Comparison of ENCODE assay signal across 1 cellular context in genomic region chr15:80989110-80989517, GRCh38.
TF ChIP-seq lines count a peak whose summit lies in the region.

No MANE protein-coding gene starts in this region.

TF ChIP-seq in K562, 482 proteins besides CTCF, POLR2A, EP300 and RAD21 (continued from another document):
- TF ChIP-seq ATF6 (CRISPR knock-in tag; IDR thresholded peaks at IDR 0.05) (no peak), CBFA2T3 (IDR thresholded peaks at IDR 0.05) (peak; percentile 51; the same call in 1 of the 2 replicates), KLF10 (CRISPR knock-in tag; IDR thresholded peaks at IDR 0.05) (no peak), TEAD4 (IDR thresholded peaks at IDR 0.05; ENCODE audit: low read length) (peak; percentile 54), TEAD4 (CRISPR knock-in tag; IDR thresholded peaks at IDR 0.05; ENCODE audit: borderline replicate concordance) (no peak), FOXK2 (conservative IDR thresholded peaks at IDR 0.05 in 1 of 2, IDR thresholded peaks at IDR 0.05 in 1 of 2; ENCODE audit: low read depth in 2 of 2) (0 out of 4 replicates have a peak, but pooled peaks of 1 of the 2 experiments have one; percentile 12), ELF1 (tag; IDR thresholded peaks at IDR 0.05) (no peak), ZNF311 (CRISPR knock-in tag; IDR thresholded peaks at IDR 0.05) (no peak), SMAD3 (CRISPR knock-in tag; conservative IDR thresholded peaks at IDR 0.05) (no peak), ZNF444 (CRISPR knock-in tag; IDR thresholded peaks at IDR 0.05) (no peak), SAP30 (IDR thresholded peaks at IDR 0.05; ENCODE audit: borderline replicate concordance, insufficient read depth, low read depth, low read length, poor library complexity, severe bottlenecking) (peak; percentile 43), EGR1 (conservative IDR thresholded peaks at IDR 0.05) (peak; percentile 87), ESRRB (CRISPR knock-in tag; IDR thresholded peaks at IDR 0.05; ENCODE audit: borderline replicate concordance) (no peak), TCF3 (CRISPR knock-in tag; IDR thresholded peaks at IDR 0.05) (0 out of 2 replicates have a peak, but pooled peaks have one; percentile 7), CHD1 (IDR thresholded peaks at IDR 0.05; ENCODE audit: low read length) (peak; percentile 81)
- TF ChIP-seq, protein P1, sequence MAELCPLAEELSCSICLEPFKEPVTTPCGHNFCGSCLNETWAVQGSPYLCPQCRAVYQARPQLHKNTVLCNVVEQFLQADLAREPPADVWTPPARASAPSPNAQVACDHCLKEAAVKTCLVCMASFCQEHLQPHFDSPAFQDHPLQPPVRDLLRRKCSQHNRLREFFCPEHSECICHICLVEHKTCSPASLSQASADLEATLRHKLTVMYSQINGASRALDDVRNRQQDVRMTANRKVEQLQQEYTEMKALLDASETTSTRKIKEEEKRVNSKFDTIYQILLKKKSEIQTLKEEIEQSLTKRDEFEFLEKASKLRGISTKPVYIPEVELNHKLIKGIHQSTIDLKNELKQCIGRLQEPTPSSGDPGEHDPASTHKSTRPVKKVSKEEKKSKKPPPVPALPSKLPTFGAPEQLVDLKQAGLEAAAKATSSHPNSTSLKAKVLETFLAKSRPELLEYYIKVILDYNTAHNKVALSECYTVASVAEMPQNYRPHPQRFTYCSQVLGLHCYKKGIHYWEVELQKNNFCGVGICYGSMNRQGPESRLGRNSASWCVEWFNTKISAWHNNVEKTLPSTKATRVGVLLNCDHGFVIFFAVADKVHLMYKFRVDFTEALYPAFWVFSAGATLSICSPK (IDR thresholded peaks at IDR 0.05; ENCODE audit: borderline replicate concordance) = 0 out of 2 replicates have a peak, but pooled peaks have one; percentile 62
